Comparison of ENCODE assay signal across 9 cellular contexts in the genomic region with DNA sequence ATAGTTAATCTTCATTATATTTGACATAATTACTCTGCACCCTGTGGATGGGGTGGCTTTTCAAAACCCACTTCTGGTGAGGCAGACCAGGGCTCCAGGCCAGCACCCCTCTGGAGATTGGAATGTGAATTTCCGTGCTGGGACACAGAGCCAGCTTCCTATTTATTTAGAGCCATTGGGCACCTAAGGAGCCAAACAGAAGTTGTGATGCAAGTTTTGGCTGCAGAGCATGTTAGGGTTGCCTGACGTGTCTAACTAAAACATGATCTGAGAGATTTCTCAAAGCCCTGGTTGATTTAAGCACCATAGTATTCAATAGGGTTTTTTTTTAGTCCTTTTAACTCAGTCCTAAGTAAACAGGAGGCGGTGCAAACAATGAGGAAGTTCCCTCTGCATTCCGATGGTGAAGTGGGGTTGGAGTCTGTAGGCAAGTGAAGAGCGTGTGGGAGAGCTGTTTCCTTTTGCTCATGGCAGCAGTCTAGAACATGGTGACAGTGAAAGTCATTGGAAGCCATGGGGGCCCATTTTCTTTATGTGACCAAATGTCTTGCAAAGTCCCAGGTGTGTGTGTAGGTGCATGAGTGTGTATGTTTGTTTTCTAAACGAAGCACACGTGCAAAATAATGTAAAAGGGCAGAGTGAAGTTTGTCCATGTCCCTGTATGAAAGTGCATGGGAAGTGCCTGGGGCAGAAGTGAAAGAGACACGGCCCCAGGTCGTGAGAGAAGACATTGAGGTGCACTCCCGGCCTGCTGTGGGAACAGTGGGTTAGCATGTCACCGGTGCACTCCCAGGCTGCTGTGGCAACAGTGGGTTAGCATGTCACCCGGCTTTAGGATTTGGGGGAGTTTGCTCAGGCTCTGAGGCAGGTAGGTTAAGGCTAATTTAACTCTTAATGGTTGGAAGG.
DNase-seq lines count a peak whose midpoint lies in the region; ATAC-seq and TF ChIP-seq lines count a peak whose summit lies in the region.
"Had no signal": no experiment of that assay in that cellular context is flagged by ENCODE, and none has a peak within 500 bp of the region (broad histone marks: within the 10 kb centered on the region; RNA-seq: fewer than 3 reads in every experiment).

No MANE protein-coding gene starts in this region.

- no peaks in the 10 kb centered on the region for H3K27me3 ChIP-seq in HL-60 (ENCODE audit: insufficient read depth, poor library complexity, severe bottlenecking)
- H3K27me3 ChIP-seq: uterus had no signal

- ATAC-seq in WTC11 (peak; percentile 95), esophagus mucosa (peak; percentile 93)
- peak; percentile 65 to 69 for ATAC-seq in natural killer cell treated with Interleukin-12 subunit alpha and Interleukin-12 subunit beta and Interleukin-15 and Interleukin-18, amount 100 ng/mL, for 72 hours

- H3K27ac Mint-ChIP-seq in WTC11: peak overlapping the region; percentile 21
- H3K27ac Mint-ChIP-seq in natural killer cell treated with Interleukin-12 subunit alpha and Interleukin-12 subunit beta and Interleukin-15 and Interleukin-18, amount 100 ng/mL, for 72 hours: peak overlapping the region; percentile 86 to 91

- H3K36me3 Mint-ChIP-seq in WTC11: no peaks in the 10 kb centered on the region
- H3K36me3 Mint-ChIP-seq in natural killer cell treated with Interleukin-12 subunit alpha and Interleukin-12 subunit beta and Interleukin-15 and Interleukin-18, amount 100 ng/mL, for 72 hours: peaks cover 11% of the 10 kb centered on the region

- TF ChIP-seq CTCF in HL-60 (IDR thresholded peaks at IDR 0.05; ENCODE audit: insufficient read depth, low read length): no peak
- TF ChIP-seq CTCF in WTC11 (IDR thresholded peaks at IDR 0.05): no peak

- no peak overlapping the region for H3K4me3 ChIP-seq in HL-60 (replicated peaks; ENCODE audit: insufficient read depth, low read length)
- H3K4me3 ChIP-seq: uterus had no signal

- CTCF ChIA-PET in WTC11 (lab: Charles Lee): interaction anchor here (0.6 to 2.2 kb wide), 6 partner anchors 10 to 117 kb away, joined by 3 to 15 read pairs (median 3); no protein-coding TSS in a partner anchor

- no peaks in the 10 kb centered on the region for H3K27me3 Mint-ChIP-seq in WTC11 (ENCODE audit: low read depth)
- no peaks in the 10 kb centered on the region for H3K27me3 Mint-ChIP-seq in natural killer cell treated with Interleukin-12 subunit alpha and Interleukin-12 subunit beta and Interleukin-15 and Interleukin-18, amount 100 ng/mL, for 72 hours

- no peak overlapping the region for H3K27ac ChIP-seq in HL-60 (replicated peaks)

- no peaks in the 10 kb centered on the region for H3K9me3 Mint-ChIP-seq in WTC11
- H3K9me3 Mint-ChIP-seq in natural killer cell treated with Interleukin-12 subunit alpha and Interleukin-12 subunit beta and Interleukin-15 and Interleukin-18, amount 100 ng/mL, for 72 hours: no peaks in the 10 kb centered on the region

- peak overlapping the region; percentile 43 for H3K4me3 Mint-ChIP-seq in WTC11
- H3K4me3 Mint-ChIP-seq in natural killer cell treated with Interleukin-12 subunit alpha and Interleukin-12 subunit beta and Interleukin-15 and Interleukin-18, amount 100 ng/mL, for 72 hours: peak overlapping the region; percentile 96

- POLR2A ChIA-PET in WTC11 (lab: Charles Lee): no interaction called here

- DNase-seq in activated T-cell treated with anti-CD3 and anti-CD28 coated beads for 48 hours (ENCODE audit: low read depth) (peak; percentile 17), activated T-cell treated with anti-CD3 and anti-CD28 coated beads for 4 hours (no peak), HL-60 (ENCODE audit: low read depth in 1 of 2, low spot score in 1 of 2) (peak; percentile 14 to 62), WTC11 (ENCODE audit: low spot score) (peak; percentile 28), NCI-H1436 (lab: John Stamatoyannopoulos, UW) (no peak), RKO (ENCODE audit: low spot score) (no peak)
- no peak for DNase-seq in natural killer cell treated with Interleukin-12 subunit alpha and Interleukin-12 subunit beta and Interleukin-15 and Interleukin-18, amount 100 ng/mL, for 72 hours (ENCODE audit: low spot score)

- peaks cover 25% of the 10 kb centered on the region for H3K4me1 Mint-ChIP-seq in WTC11
- H3K4me1 Mint-ChIP-seq in natural killer cell treated with Interleukin-12 subunit alpha and Interleukin-12 subunit beta and Interleukin-15 and Interleukin-18, amount 100 ng/mL, for 72 hours (ENCODE audit: low read depth in 2 of 2): peaks cover 72 to 85% of the 10 kb centered on the region in 2 donors

TF ChIP-seq in WTC11, 78 proteins besides CTCF, POLR2A, EP300 and RAD21:
- no peak for TF ChIP-seq ZNF138 (CRISPR knock-in tag; conservative IDR thresholded peaks at IDR 0.05)
- no peak for TF ChIP-seq ZBTB21 (CRISPR knock-in tag; IDR thresholded peaks at IDR 0.05; ENCODE audit: borderline replicate concordance)
- peak; percentile 64; the same call in 1 of the 2 replicates for TF ChIP-seq ZNF423 (CRISPR knock-in tag; IDR thresholded peaks at IDR 0.05)
- no peak for TF ChIP-seq NR1H2 (CRISPR knock-in tag; IDR thresholded peaks at IDR 0.05)

Comparison
In these comparisons a context has a peak if more than half of its experiments do, and no peak if none do; other contexts are left out.
1. DNase-seq: peak in activated T-cell treated with anti-CD3 and anti-CD28 coated beads for 48 hours (single experiment), HL-60 (2 of 2) and WTC11 (single experiment); none in activated T-cell treated with anti-CD3 and anti-CD28 coated beads for 4 hours (single experiment), natural killer cell treated with Interleukin-12 subunit alpha and Interleukin-12 subunit beta and Interleukin-15 and Interleukin-18, amount 100 ng/mL, for 72 hours (single experiment), NCI-H1436 (single experiment) and RKO (single experiment).
2. Peak in every context shown above with its lines, with median percentiles within 50 percentile points of each other: ATAC-seq.